22 cellular contexts compared by ENCODE assay signal in the genomic region with DNA sequence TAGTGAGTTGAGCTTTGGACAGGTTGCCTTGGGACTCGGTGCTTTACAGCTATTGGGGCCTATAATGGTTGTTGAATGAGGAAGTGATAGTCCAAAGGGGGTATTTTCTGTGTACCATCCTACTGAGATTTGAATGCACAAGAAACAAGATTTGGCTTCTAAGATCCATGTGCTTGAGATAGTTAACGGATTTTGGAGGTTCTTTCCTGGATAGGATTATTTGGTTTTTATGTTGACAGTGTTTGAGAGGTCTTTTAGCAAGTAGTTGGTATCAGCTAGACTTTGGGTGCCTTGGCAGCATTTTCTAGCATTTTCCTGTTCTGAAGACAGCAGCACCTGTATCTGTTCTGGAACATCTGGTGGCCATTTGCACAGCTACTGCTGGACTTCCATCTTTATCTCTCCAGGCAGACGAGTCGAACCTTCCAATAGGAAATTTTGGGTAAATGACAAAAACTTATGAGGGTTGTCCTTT.
"Had no signal": no experiment of that assay in that cellular context is flagged by ENCODE, and none has a peak within 500 bp of the region (broad histone marks: within the 10 kb centered on the region; RNA-seq: fewer than 3 reads in every experiment).

No MANE protein-coding gene starts in this region.

- H3K27ac Mint-ChIP-seq: activated CD4-positive, alpha-beta T cell treated with anti-CD3 and anti-CD28 coated beads, Interleukin-2, amount 10 ng/mL, durations not matched to agents 24 days and 14 days; activated CD8-positive, alpha-beta T cell treated with anti-CD3 and anti-CD28 coated beads for 36 hours; activated naive CD8-positive, alpha-beta T cell treated with anti-CD3 and anti-CD28 coated beads for 36 hours; activated T-helper 17 cell treated with anti-CD3 and anti-CD28 coated beads, Interleukin-2, amount 50 U/mL, for 72 hours; dendritic cell treated with granulocyte-macrophage colony-stimulating factor and Interleukin-4, amounts not matched to agents 40 ng/mL and 50 ng/mL, for 4 days had no signal

- H3K4me3 Mint-ChIP-seq: activated CD4-positive, alpha-beta T cell treated with anti-CD3 and anti-CD28 coated beads, Interleukin-2, amount 10 ng/mL, durations not matched to agents 24 days and 14 days; activated CD8-positive, alpha-beta T cell treated with anti-CD3 and anti-CD28 coated beads for 36 hours; activated naive CD8-positive, alpha-beta T cell treated with anti-CD3 and anti-CD28 coated beads for 36 hours; activated T-helper 17 cell treated with anti-CD3 and anti-CD28 coated beads, Interleukin-2, amount 50 U/mL, for 72 hours; dendritic cell treated with granulocyte-macrophage colony-stimulating factor and Interleukin-4, amounts not matched to agents 40 ng/mL and 50 ng/mL, for 4 days had no signal

- H3K27me3 ChIP-seq: esophagus squamous epithelium, right lobe of liver, thyroid gland had no signal

- DNase-seq: activated CD4-positive, alpha-beta T cell treated with anti-CD3 and anti-CD28 coated beads, Interleukin-2, amount 10 ng/mL, durations not matched to agents 24 days and 14 days; activated CD8-positive, alpha-beta T cell treated with anti-CD3 and anti-CD28 coated beads for 36 hours; activated naive CD4-positive, alpha-beta T cell; activated naive CD8-positive, alpha-beta T cell treated with anti-CD3 and anti-CD28 coated beads for 36 hours; activated T-cell treated with anti-CD3 and anti-CD28 coated beads, Interleukin-2, amount 50 U/mL, for 1 hour; amniotic stem cell; effector CD8-positive, alpha-beta T cell; esophagus squamous epithelium; immature natural killer cell; kidney glomerular epithelial cell; left ventricle myocardium superior; mesenchymal stem cell; mucosa of descending colon; naive thymus-derived CD4-positive, alpha-beta T cell; right lobe of liver; small intestine; stimulated activated CD4-positive, alpha-beta T cell treated with anti-CD3 and anti-CD28 coated beads, Interleukin-15, amount 100 ng/mL, for 24 hours; stimulated activated CD4-positive, alpha-beta T cell treated with anti-CD3 and anti-CD28 coated beads, Interleukin-2, amount 100 ng/mL, for 48 hours; thyroid gland had no signal

- H3K36me3 ChIP-seq: esophagus squamous epithelium, right lobe of liver, thyroid gland had no signal

- H3K4me1 Mint-ChIP-seq: activated T-helper 17 cell treated with anti-CD3 and anti-CD28 coated beads, Interleukin-2, amount 50 U/mL, for 72 hours had no signal

- H3K27me3 Mint-ChIP-seq: activated CD4-positive, alpha-beta T cell treated with anti-CD3 and anti-CD28 coated beads, Interleukin-2, amount 10 ng/mL, durations not matched to agents 24 days and 14 days; activated CD8-positive, alpha-beta T cell treated with anti-CD3 and anti-CD28 coated beads for 36 hours; activated naive CD8-positive, alpha-beta T cell treated with anti-CD3 and anti-CD28 coated beads for 36 hours; activated T-helper 17 cell treated with anti-CD3 and anti-CD28 coated beads, Interleukin-2, amount 50 U/mL, for 72 hours; dendritic cell treated with granulocyte-macrophage colony-stimulating factor and Interleukin-4, amounts not matched to agents 40 ng/mL and 50 ng/mL, for 4 days had no signal

- H3K9me3 Mint-ChIP-seq: activated CD4-positive, alpha-beta T cell treated with anti-CD3 and anti-CD28 coated beads, Interleukin-2, amount 10 ng/mL, durations not matched to agents 24 days and 14 days; activated CD8-positive, alpha-beta T cell treated with anti-CD3 and anti-CD28 coated beads for 36 hours; activated naive CD8-positive, alpha-beta T cell treated with anti-CD3 and anti-CD28 coated beads for 36 hours; activated T-helper 17 cell treated with anti-CD3 and anti-CD28 coated beads, Interleukin-2, amount 50 U/mL, for 72 hours; dendritic cell treated with granulocyte-macrophage colony-stimulating factor and Interleukin-4, amounts not matched to agents 40 ng/mL and 50 ng/mL, for 4 days; immature natural killer cell; naive thymus-derived CD4-positive, alpha-beta T cell had no signal

- ATAC-seq: activated CD8-positive, alpha-beta T cell treated with anti-CD3 and anti-CD28 coated beads for 36 hours; activated T-helper 17 cell treated with anti-CD3 and anti-CD28 coated beads, Interleukin-2, amount 50 U/mL, for 72 hours; left ventricle myocardium superior; mucosa of descending colon; naive thymus-derived CD4-positive, alpha-beta T cell; right lobe of liver had no signal

- H3K9me3 ChIP-seq: esophagus squamous epithelium, mucosa of descending colon, right lobe of liver, thyroid gland had no signal

- H3K27ac ChIP-seq: esophagus squamous epithelium, parathyroid adenoma, right lobe of liver, thyroid gland had no signal

- H3K9ac ChIP-seq: parathyroid adenoma had no signal

- H3K36me3 Mint-ChIP-seq: immature natural killer cell; naive thymus-derived CD4-positive, alpha-beta T cell had no signal

- H3K4me3 ChIP-seq: esophagus squamous epithelium, mucosa of descending colon, right lobe of liver, thyroid gland had no signal
